ENCODE assay signal across 8 cellular contexts in the genomic region with DNA sequence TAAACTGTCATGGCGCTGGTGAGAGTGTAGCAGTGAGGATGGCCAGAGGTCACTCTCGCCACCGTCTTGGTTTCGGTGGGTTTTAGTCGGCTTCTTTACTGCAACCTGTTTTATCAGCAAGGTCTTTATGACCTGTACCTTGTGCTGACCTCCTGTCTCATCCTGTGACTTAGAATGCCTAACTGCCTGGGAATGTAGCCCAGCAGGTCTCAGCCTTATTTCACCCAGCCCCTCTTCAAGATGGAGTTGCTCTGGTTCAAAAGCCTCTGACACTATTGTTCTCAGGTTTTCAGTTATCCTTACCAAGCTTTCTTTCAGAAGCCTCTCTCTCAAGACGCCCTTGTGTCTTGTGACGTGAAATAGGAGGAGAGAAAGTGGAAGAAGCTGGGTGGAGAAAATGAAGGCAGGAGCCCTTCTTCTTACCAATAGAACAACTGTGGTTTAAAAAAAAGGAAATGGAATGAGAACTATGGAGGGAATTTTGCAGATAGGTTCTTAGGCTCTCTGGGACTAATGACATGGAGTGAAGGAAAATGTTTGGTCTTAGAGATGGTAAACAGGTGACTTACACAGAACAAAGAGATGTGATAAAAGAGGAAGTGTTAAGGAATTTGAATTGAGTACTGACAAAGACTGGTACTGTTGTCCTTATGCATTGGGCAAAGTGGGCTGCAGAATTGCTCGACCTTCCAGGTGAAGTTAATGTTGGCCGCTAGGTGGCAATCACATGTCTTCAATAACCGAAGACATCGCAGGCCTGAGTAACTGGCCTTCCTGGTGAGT.
DNase-seq lines count a peak whose midpoint lies in the region; ATAC-seq and TF ChIP-seq lines count a peak whose summit lies in the region.

No MANE protein-coding gene starts in this region.

- peak; percentile 82 for DNase-seq in AG20443 (ENCODE audit: low spot score)
- peak; percentile 91 for DNase-seq in NCI-H2196 (lab: John Stamatoyannopoulos, UW; ENCODE audit: unreplicated experiment)
- DNase-seq in cerebellar cortex (ENCODE audit: low spot score) = peak; percentile 87
- DNase-seq in left kidney (ENCODE audit: low read depth, low spot score) = peak; percentile 88
- DNase-seq in stimulated activated CD4-positive, alpha-beta T cell treated with anti-CD3 and anti-CD28 coated beads, TNF-alpha, amount 100 ng/mL, for 24 hours (ENCODE audit: low read depth in 3 of 3) = peak in 2 of 3 experiments; percentile 13 to 24

- ATAC-seq in GM18867 (IDR thresholded peaks at IDR 0.05; ENCODE audit: unreplicated experiment) = peak; percentile 88
- ATAC-seq in HG03103 (IDR thresholded peaks at IDR 0.05; ENCODE audit: low read depth, unreplicated experiment) = peak; percentile 79

- H3K4me3 ChIP-seq in WI38 (ENCODE audit: low read depth, low read length) = no peak overlapping the region

- peak; percentile 45 for TF ChIP-seq CTCF in WI38 (IDR thresholded peaks at IDR 0.05; ENCODE audit: low read depth, low read length)

Comparison
In these comparisons a context has a peak if more than half of its experiments do, and no peak if none do; other contexts are left out.
1. DNase-seq: peak in every context shown above with its lines; median percentile 91 in NCI-H2196; 88 in left kidney; 87 in cerebellar cortex; 82 in AG20443; 18 in stimulated activated CD4-positive, alpha-beta T cell treated with anti-CD3 and anti-CD28 coated beads, TNF-alpha, amount 100 ng/mL, for 24 hours.